ENCODE assay signal across 9 cellular contexts in the genomic region with DNA sequence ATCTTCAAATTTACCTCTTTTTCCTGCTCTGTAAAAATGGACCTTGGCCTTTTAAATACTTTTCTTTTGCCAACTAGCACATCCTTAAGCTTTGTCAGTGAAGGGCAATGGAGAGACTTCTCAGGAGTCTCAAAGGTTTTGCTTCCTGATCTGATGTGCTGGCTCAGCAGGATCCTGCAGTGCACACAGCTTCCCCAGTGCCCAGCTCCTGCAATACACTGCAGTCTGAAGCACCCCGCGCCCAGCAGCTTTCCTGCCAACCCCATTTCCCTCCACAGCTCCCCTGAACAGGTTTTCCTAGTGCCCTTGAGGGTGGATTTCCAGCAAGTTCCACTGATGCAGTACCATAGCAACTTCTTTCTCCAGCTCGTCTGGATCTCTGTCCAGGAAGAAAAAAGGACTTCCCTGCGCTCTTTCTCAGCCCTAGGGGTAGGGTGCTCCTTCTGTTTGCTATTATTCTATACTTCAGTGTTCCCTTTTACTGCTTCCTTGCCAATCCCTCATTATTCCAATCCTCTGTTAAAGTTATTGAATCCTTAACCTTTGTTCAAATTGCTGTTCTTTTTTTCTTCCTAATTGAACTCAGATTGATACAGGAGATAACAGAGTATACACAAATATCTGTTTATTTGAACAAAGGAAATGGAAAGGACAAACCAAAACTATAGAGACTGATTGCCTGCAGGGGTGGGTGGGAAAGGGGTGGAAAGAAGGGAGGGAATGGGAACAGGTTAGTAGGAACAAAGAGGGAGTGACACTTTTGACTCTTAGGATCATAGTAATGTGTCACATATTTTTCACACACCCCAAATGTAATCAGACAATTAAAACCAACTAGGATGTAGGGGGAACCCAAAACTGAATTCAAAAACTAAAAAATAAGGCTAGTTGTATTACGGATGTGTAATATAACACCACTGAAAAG. TPM values are rescaled to one million over a fixed set of nuclear protein-coding genes. Genes with fewer than 3 reads are reported as not detected.
DNase-seq lines count a peak whose midpoint lies in the region; ATAC-seq and TF ChIP-seq lines count a peak whose summit lies in the region.
"Had no signal": no experiment of that assay in that cellular context is flagged by ENCODE, and none has a peak within 500 bp of the region (broad histone marks: within the 10 kb centered on the region; RNA-seq: fewer than 3 reads in every experiment).

No MANE protein-coding gene starts in this region.

- no peaks in the 10 kb centered on the region for H4K20me1 ChIP-seq in Karpas-422 (ENCODE audit: insufficient read depth, low read depth, low read length)

- peaks cover 53% of the 10 kb centered on the region for H3K4me1 Mint-ChIP-seq in CD8-positive, alpha-beta T cell (ENCODE audit: low read depth)
- H3K4me1 Mint-ChIP-seq in dendritic cell treated with granulocyte-macrophage colony-stimulating factor and Interleukin-4, amounts not matched to agents 40 ng/mL and 50 ng/mL, for 4 days (ENCODE audit: low read depth), result peaks cover 62% of the 10 kb centered on the region
- peaks cover 10% of the 10 kb centered on the region for H3K4me1 Mint-ChIP-seq in mesothelial cell of epicardium

- H3K27ac Mint-ChIP-seq in CD8-positive, alpha-beta T cell, result peak overlapping the region; percentile 52
- H3K27ac Mint-ChIP-seq in dendritic cell treated with granulocyte-macrophage colony-stimulating factor and Interleukin-4, amounts not matched to agents 40 ng/mL and 50 ng/mL, for 4 days, result peak overlapping the region; percentile 69
- peak overlapping the region; percentile 69 for H3K27ac Mint-ChIP-seq in mesothelial cell of epicardium
- H3K27ac Mint-ChIP-seq: activated naive CD8-positive, alpha-beta T cell treated with anti-CD3 and anti-CD28 coated beads, Interleukin-2, amount 10 ng/mL, durations not matched to agents 7 days and 5 days had no signal

- H3K79me2 ChIP-seq in Karpas-422 (ENCODE audit: low read length), result peaks cover 98% of the 10 kb centered on the region

- 0 out of 2 replicates have a peak overlapping the region, but pooled peaks have one; percentile 2 for H3K9ac ChIP-seq in Karpas-422 (ENCODE audit: low read length)

- no peaks in the 10 kb centered on the region for H3K9me2 ChIP-seq in Karpas-422 (replicated peaks; ENCODE audit: insufficient read depth, low read length)

- no peak overlapping the region for H3K4me3 ChIP-seq in CD8-positive, alpha-beta T cell (ENCODE audit: low read depth, low read length)
- 0 out of 2 replicates have a peak overlapping the region, but pooled peaks have one; percentile 11 for H3K4me3 ChIP-seq in Karpas-422 (ENCODE audit: low read length)

- TF ChIP-seq CTCF in CD8-positive, alpha-beta T cell (IDR thresholded peaks at IDR 0.05), result no peak
- no peak for TF ChIP-seq CTCF in mesothelial cell of epicardium (IDR thresholded peaks at IDR 0.05; ENCODE audit: unreplicated experiment)

- no peaks in the 10 kb centered on the region for H3K9me3 Mint-ChIP-seq in CD8-positive, alpha-beta T cell
- no peaks in the 10 kb centered on the region for H3K9me3 Mint-ChIP-seq in dendritic cell treated with granulocyte-macrophage colony-stimulating factor and Interleukin-4, amounts not matched to agents 40 ng/mL and 50 ng/mL, for 4 days
- H3K9me3 Mint-ChIP-seq in mesothelial cell of epicardium, result no peaks in the 10 kb centered on the region
- H3K9me3 Mint-ChIP-seq: activated naive CD8-positive, alpha-beta T cell treated with anti-CD3 and anti-CD28 coated beads, Interleukin-2, amount 10 ng/mL, durations not matched to agents 7 days and 5 days had no signal

- POLR2A ChIA-PET in CD8-positive, alpha-beta T cell (lab: Charles Lee), result interaction anchor here (0.6 kb wide), 1 partner anchor 37 kb away, joined by 5 read pairs; no protein-coding TSS in a partner anchor
- POLR2A ChIA-PET in HEK293T (lab: Yijun Ruan, JAX), result interaction anchor here (1.4 kb wide), 1 partner anchor 9 kb away, joined by 5 read pairs; a partner anchor contains a TSS

- no peaks in the 10 kb centered on the region for H3K9me3 ChIP-seq in CD8-positive, alpha-beta T cell (ENCODE audit: low read length)
- H3K9me3 ChIP-seq in Karpas-422 (ENCODE audit: low read length), result no peaks in the 10 kb centered on the region

- intact Hi-C loops in CD8-positive, alpha-beta T cell (cut with DNase I, micrococcal nuclease), result no loop called here
- intact Hi-C loops in dendritic cell treated with granulocyte-macrophage colony-stimulating factor and Interleukin-4, amounts not matched to agents 40 ng/mL and 50 ng/mL, for 4 days (cut with micrococcal nuclease), result loop anchor here (5.0 kb wide), 1 partner anchor 36 kb away; no protein-coding TSS in a partner anchor

- no peaks in the 10 kb centered on the region for H3K27me3 Mint-ChIP-seq in CD8-positive, alpha-beta T cell (ENCODE audit: low read depth)
- H3K27me3 Mint-ChIP-seq in dendritic cell treated with granulocyte-macrophage colony-stimulating factor and Interleukin-4, amounts not matched to agents 40 ng/mL and 50 ng/mL, for 4 days, result no peaks in the 10 kb centered on the region
- H3K27me3 Mint-ChIP-seq in mesothelial cell of epicardium (ENCODE audit: low read depth), result no peaks in the 10 kb centered on the region
- H3K27me3 Mint-ChIP-seq: activated naive CD8-positive, alpha-beta T cell treated with anti-CD3 and anti-CD28 coated beads, Interleukin-2, amount 10 ng/mL, durations not matched to agents 7 days and 5 days had no signal

- H3K36me3 Mint-ChIP-seq in CD8-positive, alpha-beta T cell, result peaks cover 61% of the 10 kb centered on the region
- H3K36me3 Mint-ChIP-seq in dendritic cell treated with granulocyte-macrophage colony-stimulating factor and Interleukin-4, amounts not matched to agents 40 ng/mL and 50 ng/mL, for 4 days (ENCODE audit: low read depth), result peaks cover 62% of the 10 kb centered on the region
- H3K36me3 Mint-ChIP-seq in mesothelial cell of epicardium, result peaks cover 34% of the 10 kb centered on the region

- H3K27me3 ChIP-seq in CD8-positive, alpha-beta T cell (ENCODE audit: insufficient read depth, low read length), result no peaks in the 10 kb centered on the region
- H3K27me3 ChIP-seq in Karpas-422 (ENCODE audit: low read length), result no peaks in the 10 kb centered on the region

- peak overlapping the region; percentile 52 for H3K4me2 ChIP-seq in Karpas-422 (ENCODE audit: low read depth, low read length, poor library complexity, severe bottlenecking)

- CTCF ChIA-PET in CD8-positive, alpha-beta T cell (lab: Charles Lee), result interaction anchor here (1.1 to 1.6 kb wide), 2 partner anchors 12 to 153 kb away, joined by 3 to 5 read pairs; no protein-coding TSS in a partner anchor
- CTCF ChIA-PET in HEK293T (lab: Yijun Ruan, JAX), result no interaction called here

- DNase-seq in CD8-positive, alpha-beta T cell, result no peak
- DNase-seq in Karpas-422, result no peak
- no peak for DNase-seq in mesothelial cell of epicardium (ENCODE audit: low spot score in 2 of 2, unreplicated experiment in 2 of 2)
- DNase-seq in HEK293T (ENCODE audit: extremely low spot score), result no peak
- DNase-seq in HuH-7 (ENCODE audit: low spot score), result no peak
- no peak for DNase-seq in COLO668 (lab: John Stamatoyannopoulos, UW; ENCODE audit: unreplicated experiment)
- DNase-seq: activated naive CD8-positive, alpha-beta T cell treated with anti-CD3 and anti-CD28 coated beads, Interleukin-2, amount 10 ng/mL, durations not matched to agents 7 days and 5 days had no signal

- H2AFZ ChIP-seq in Karpas-422 (ENCODE audit: low read length), result no peak overlapping the region

- H3K27ac ChIP-seq in CD8-positive, alpha-beta T cell (ENCODE audit: low read depth, low read length), result no peak overlapping the region
- peak overlapping the region; percentile 14; the same call in 1 of the 2 replicates for H3K27ac ChIP-seq in Karpas-422 (ENCODE audit: low read length)

- H3K4me1 ChIP-seq in CD8-positive, alpha-beta T cell (ENCODE audit: insufficient read depth, low read length), result peaks cover 4% of the 10 kb centered on the region
- peaks cover 23% of the 10 kb centered on the region for H3K4me1 ChIP-seq in Karpas-422 (ENCODE audit: low read length)

- no peak for ATAC-seq in CD8-positive, alpha-beta T cell
- ATAC-seq in GM19023 (IDR thresholded peaks at IDR 0.05; ENCODE audit: unreplicated experiment), result no peak

- H3K36me3 ChIP-seq in CD8-positive, alpha-beta T cell (ENCODE audit: insufficient read depth, low read length), result peaks cover 10% of the 10 kb centered on the region
- H3K36me3 ChIP-seq in Karpas-422 (ENCODE audit: insufficient read depth, low read length), result peaks cover 54% of the 10 kb centered on the region

- no peak overlapping the region for H3K4me3 Mint-ChIP-seq in CD8-positive, alpha-beta T cell
- H3K4me3 Mint-ChIP-seq in dendritic cell treated with granulocyte-macrophage colony-stimulating factor and Interleukin-4, amounts not matched to agents 40 ng/mL and 50 ng/mL, for 4 days, result peak overlapping the region; percentile 51
- H3K4me3 Mint-ChIP-seq in mesothelial cell of epicardium, result no peak overlapping the region
- H3K4me3 Mint-ChIP-seq: activated naive CD8-positive, alpha-beta T cell treated with anti-CD3 and anti-CD28 coated beads, Interleukin-2, amount 10 ng/mL, durations not matched to agents 7 days and 5 days had no signal

TF ChIP-seq in HEK293T, 16 proteins besides CTCF, POLR2A, EP300 and RAD21:
- TF ChIP-seq HDGF (IDR thresholded peaks at IDR 0.05; ENCODE audit: borderline replicate concordance) (no peak), SP1 (IDR thresholded peaks at IDR 0.05) (no peak), LEF1 (IDR thresholded peaks at IDR 0.05; ENCODE audit: borderline replicate concordance) (no peak), SUZ12 (IDR thresholded peaks at IDR 0.05) (no peak), TARDBP (IDR thresholded peaks at IDR 0.05) (no peak), FOXM1 (IDR thresholded peaks at IDR 0.05; ENCODE audit: borderline replicate concordance) (no peak), NFRKB (IDR thresholded peaks at IDR 0.05) (no peak), BHLHE40 (IDR thresholded peaks at IDR 0.05; ENCODE audit: borderline replicate concordance) (no peak), L3MBTL2 (conservative IDR thresholded peaks at IDR 0.05) (no peak), ZNF384 (IDR thresholded peaks at IDR 0.05) (no peak), ELF4 (IDR thresholded peaks at IDR 0.05) (no peak), ARNT (IDR thresholded peaks at IDR 0.05) (no peak), FOXA1 (IDR thresholded peaks at IDR 0.05) (no peak)
- TF ChIP-seq, protein P1, sequence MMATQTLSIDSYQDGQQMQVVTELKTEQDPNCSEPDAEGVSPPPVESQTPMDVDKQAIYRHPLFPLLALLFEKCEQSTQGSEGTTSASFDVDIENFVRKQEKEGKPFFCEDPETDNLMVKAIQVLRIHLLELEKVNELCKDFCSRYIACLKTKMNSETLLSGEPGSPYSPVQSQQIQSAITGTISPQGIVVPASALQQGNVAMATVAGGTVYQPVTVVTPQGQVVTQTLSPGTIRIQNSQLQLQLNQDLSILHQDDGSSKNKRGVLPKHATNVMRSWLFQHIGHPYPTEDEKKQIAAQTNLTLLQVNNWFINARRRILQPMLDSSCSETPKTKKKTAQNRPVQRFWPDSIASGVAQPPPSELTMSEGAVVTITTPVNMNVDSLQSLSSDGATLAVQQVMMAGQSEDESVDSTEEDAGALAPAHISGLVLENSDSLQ (IDR thresholded peaks at IDR 0.05), result no peak

RNA-seq across cellular contexts. Expression of a gene that starts 8.5 kb away (rescaled TPM):
- total RNA-seq in CD8-positive, alpha-beta T cell, result 1 to 10 TPM; 3.4 to 5.0 TPM
- 53.4 and 63.0 TPM in 2 replicates for total RNA-seq in Karpas-422 (2014; rRNA removed; shearing (Covaris generic); ENCODE audit: low replicate concordance)
- total RNA-seq in mesothelial cell of epicardium, result 41.7 to 46.2 TPM (median 43.5 TPM) in 3 replicates
